ENCODE assay signal across 27 cellular contexts in genomic region chr9:125477089-125477544, GRCh38.
"Had no signal": no experiment of that assay in that cellular context is flagged by ENCODE, and none has a peak within 500 bp of the region (broad histone marks: within the 10 kb centered on the region; RNA-seq: fewer than 3 reads in every experiment).

No MANE protein-coding gene starts in this region.

- H3K4me3 Mint-ChIP-seq: activated CD4-positive, alpha-beta T cell treated with anti-CD3 and anti-CD28 coated beads, Interleukin-2, amount 10 ng/mL, durations not matched to agents 24 days and 14 days; activated CD8-positive, alpha-beta T cell treated with anti-CD3 and anti-CD28 coated beads for 36 hours; activated naive CD4-positive, alpha-beta T cell treated with anti-CD3 and anti-CD28 coated beads, Interleukin-2, amount 50 U/mL, for 24 hours; activated naive CD8-positive, alpha-beta T cell treated with anti-CD3 and anti-CD28 coated beads, Interleukin-2, amount 10 ng/mL, durations not matched to agents 7 days and 5 days; activated T-cell treated with anti-CD3 and anti-CD28 coated beads, Interleukin-2, amount 50 U/mL, for 72 hours; activated T-helper 17 cell treated with anti-CD3 and anti-CD28 coated beads, Interleukin-2, amount 50 U/mL, for 72 hours had no signal

- ATAC-seq: activated CD8-positive, alpha-beta T cell treated with anti-CD3 and anti-CD28 coated beads for 36 hours; activated T-cell treated with anti-CD3 and anti-CD28 coated beads, Interleukin-2, amount 50 U/mL, for 72 hours; activated T-helper 17 cell treated with anti-CD3 and anti-CD28 coated beads, Interleukin-2, amount 50 U/mL, for 72 hours had no signal

- H3K27me3 Mint-ChIP-seq: activated CD4-positive, alpha-beta T cell treated with anti-CD3 and anti-CD28 coated beads, Interleukin-2, amount 10 ng/mL, durations not matched to agents 24 days and 14 days; activated CD8-positive, alpha-beta T cell treated with anti-CD3 and anti-CD28 coated beads for 36 hours; activated naive CD4-positive, alpha-beta T cell treated with anti-CD3 and anti-CD28 coated beads, Interleukin-2, amount 50 U/mL, for 24 hours; activated naive CD8-positive, alpha-beta T cell treated with anti-CD3 and anti-CD28 coated beads, Interleukin-2, amount 10 ng/mL, durations not matched to agents 7 days and 5 days; activated T-helper 17 cell treated with anti-CD3 and anti-CD28 coated beads, Interleukin-2, amount 50 U/mL, for 72 hours had no signal

- DNase-seq: activated CD4-positive, alpha-beta T cell treated with anti-CD3 and anti-CD28 coated beads, Interleukin-2, amount 10 ng/mL, durations not matched to agents 24 days and 14 days; activated CD4-positive, alpha-beta T cell treated with anti-CD3 and anti-CD28 coated beads, Interleukin-2, amount 50 U/mL, for 4 hours; activated CD8-positive, alpha-beta T cell treated with anti-CD3 and anti-CD28 coated beads for 36 hours; activated effector memory CD4-positive, alpha-beta T cell treated with anti-CD3 and anti-CD28 coated beads, Interleukin-2, amount 50 U/mL, for 16 hours; activated naive CD4-positive, alpha-beta T cell; activated naive CD8-positive, alpha-beta T cell treated with anti-CD3 and anti-CD28 coated beads, Interleukin-2, amount 10 ng/mL, durations not matched to agents 7 days and 5 days; activated T-cell treated with anti-CD3 and anti-CD28 coated beads, Interleukin-2, amount 50 U/mL, for 1 hour; activated T-cell treated with anti-CD3 and anti-CD28 coated beads, Interleukin-2, amount 50 U/mL, for 72 hours; amygdala; MM.1S; MV-4-11; NCI-H1092; NCI-H1436 treated with DMSO at 0.1 percent for 48 hours; NCI-H1694 treated with DMSO at 0.1 percent for 48 hours; NCI-H2029; NCI-H510A; NCI-H526; NCI-H748 treated with DMSO at 0.1 percent for 48 hours; NK-92 treated with Interleukin-12 subunit alpha and Interleukin-12 subunit beta, amount 100 ng/mL, for 24 hours; Right ventricle myocardium superior; SW 1271; T-helper 1 cell; T-helper 2 cell had no signal

- H3K27ac ChIP-seq: ascending aorta, KMS-11 had no signal

- H3K4me1 Mint-ChIP-seq: activated CD4-positive, alpha-beta T cell treated with anti-CD3 and anti-CD28 coated beads, Interleukin-2, amount 10 ng/mL, durations not matched to agents 24 days and 14 days; activated naive CD4-positive, alpha-beta T cell treated with anti-CD3 and anti-CD28 coated beads, Interleukin-2, amount 50 U/mL, for 24 hours; activated naive CD8-positive, alpha-beta T cell treated with anti-CD3 and anti-CD28 coated beads, Interleukin-2, amount 10 ng/mL, durations not matched to agents 7 days and 5 days had no signal

- H3K9me3 Mint-ChIP-seq: activated CD4-positive, alpha-beta T cell treated with anti-CD3 and anti-CD28 coated beads, Interleukin-2, amount 10 ng/mL, durations not matched to agents 24 days and 14 days; activated CD8-positive, alpha-beta T cell treated with anti-CD3 and anti-CD28 coated beads for 36 hours; activated naive CD4-positive, alpha-beta T cell treated with anti-CD3 and anti-CD28 coated beads, Interleukin-2, amount 50 U/mL, for 24 hours; activated naive CD8-positive, alpha-beta T cell treated with anti-CD3 and anti-CD28 coated beads, Interleukin-2, amount 10 ng/mL, durations not matched to agents 7 days and 5 days; activated T-cell treated with anti-CD3 and anti-CD28 coated beads, Interleukin-2, amount 50 U/mL, for 72 hours; activated T-helper 17 cell treated with anti-CD3 and anti-CD28 coated beads, Interleukin-2, amount 50 U/mL, for 72 hours had no signal

- H3K4me3 ChIP-seq: ascending aorta had no signal

- H3K27me3 ChIP-seq: ascending aorta had no signal

- H3K27ac Mint-ChIP-seq: activated CD4-positive, alpha-beta T cell treated with anti-CD3 and anti-CD28 coated beads, Interleukin-2, amount 10 ng/mL, durations not matched to agents 24 days and 14 days; activated CD8-positive, alpha-beta T cell treated with anti-CD3 and anti-CD28 coated beads for 36 hours; activated naive CD4-positive, alpha-beta T cell treated with anti-CD3 and anti-CD28 coated beads, Interleukin-2, amount 50 U/mL, for 24 hours; activated naive CD8-positive, alpha-beta T cell treated with anti-CD3 and anti-CD28 coated beads, Interleukin-2, amount 10 ng/mL, durations not matched to agents 7 days and 5 days; activated T-cell treated with anti-CD3 and anti-CD28 coated beads, Interleukin-2, amount 50 U/mL, for 72 hours had no signal

- H3K9me3 ChIP-seq: ascending aorta had no signal
